ENCODE assay signal across 1 cellular context in the genomic region with DNA sequence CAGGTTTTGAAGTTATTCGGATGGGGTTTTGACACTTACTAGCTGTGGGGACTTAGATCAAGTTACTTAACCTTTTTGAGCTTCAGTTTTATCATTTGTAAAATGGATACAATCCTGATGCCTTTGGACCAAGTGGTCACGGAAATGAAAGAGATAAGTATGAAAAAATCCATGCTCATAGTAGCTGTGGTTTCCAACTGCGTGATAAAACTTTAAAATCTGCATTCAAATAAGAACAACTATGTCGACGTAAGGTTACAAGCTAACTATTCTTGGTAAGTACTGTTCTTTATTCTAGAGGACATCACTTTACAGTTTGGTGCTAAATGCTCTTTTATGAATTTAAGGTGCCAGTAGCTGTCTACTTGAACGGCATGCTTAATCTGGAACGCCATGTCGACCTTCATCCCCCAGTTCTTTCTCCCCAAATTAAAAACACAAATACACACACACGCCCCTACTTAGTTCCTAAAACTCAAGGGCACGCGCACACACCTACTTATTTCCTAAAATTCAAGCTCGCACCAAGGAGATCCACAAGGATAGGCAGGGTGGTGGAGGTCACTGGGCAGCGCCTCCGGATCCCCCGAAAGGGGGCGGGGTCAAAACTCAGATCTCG.
A peak's percentile ranks its signal among the peaks of the same experiment; 100 is the strongest.
TF ChIP-seq lines count a peak whose summit lies in the region.

No MANE protein-coding gene starts in this region.

TF ChIP-seq in GM12878, 131 proteins besides CTCF, POLR2A, EP300 and RAD21:
- no peak for TF ChIP-seq RAD51 (IDR thresholded peaks at IDR 0.05)
- TF ChIP-seq TCF7 (IDR thresholded peaks at IDR 0.05; ENCODE audit: borderline replicate concordance) = no peak
- no peak for TF ChIP-seq PBX3 (IDR thresholded peaks at IDR 0.05; ENCODE audit: insufficient replicate concordance, low read depth, low read length)
- TF ChIP-seq POLR2AphosphoS5 (IDR thresholded peaks at IDR 0.05; ENCODE audit: low read length) = no peak
- no peak for TF ChIP-seq RELA (IDR thresholded peaks at IDR 0.05; ENCODE audit: borderline replicate concordance, partially characterized antibody)
- TF ChIP-seq SIX5 (IDR thresholded peaks at IDR 0.05; ENCODE audit: low read depth, low read length, severe bottlenecking) = no peak
- TF ChIP-seq, protein P1, sequence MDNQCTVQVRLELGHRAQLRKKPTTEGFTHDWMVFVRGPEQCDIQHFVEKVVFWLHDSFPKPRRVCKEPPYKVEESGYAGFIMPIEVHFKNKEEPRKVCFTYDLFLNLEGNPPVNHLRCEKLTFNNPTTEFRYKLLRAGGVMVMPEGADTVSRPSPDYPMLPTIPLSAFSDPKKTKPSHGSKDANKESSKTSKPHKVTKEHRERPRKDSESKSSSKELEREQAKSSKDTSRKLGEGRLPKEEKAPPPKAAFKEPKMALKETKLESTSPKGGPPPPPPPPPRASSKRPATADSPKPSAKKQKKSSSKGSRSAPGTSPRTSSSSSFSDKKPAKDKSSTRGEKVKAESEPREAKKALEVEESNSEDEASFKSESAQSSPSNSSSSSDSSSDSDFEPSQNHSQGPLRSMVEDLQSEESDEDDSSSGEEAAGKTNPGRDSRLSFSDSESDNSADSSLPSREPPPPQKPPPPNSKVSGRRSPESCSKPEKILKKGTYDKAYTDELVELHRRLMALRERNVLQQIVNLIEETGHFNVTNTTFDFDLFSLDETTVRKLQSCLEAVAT (IDR thresholded peaks at IDR 0.05) = peak; percentile 75
- TF ChIP-seq, protein P2, sequence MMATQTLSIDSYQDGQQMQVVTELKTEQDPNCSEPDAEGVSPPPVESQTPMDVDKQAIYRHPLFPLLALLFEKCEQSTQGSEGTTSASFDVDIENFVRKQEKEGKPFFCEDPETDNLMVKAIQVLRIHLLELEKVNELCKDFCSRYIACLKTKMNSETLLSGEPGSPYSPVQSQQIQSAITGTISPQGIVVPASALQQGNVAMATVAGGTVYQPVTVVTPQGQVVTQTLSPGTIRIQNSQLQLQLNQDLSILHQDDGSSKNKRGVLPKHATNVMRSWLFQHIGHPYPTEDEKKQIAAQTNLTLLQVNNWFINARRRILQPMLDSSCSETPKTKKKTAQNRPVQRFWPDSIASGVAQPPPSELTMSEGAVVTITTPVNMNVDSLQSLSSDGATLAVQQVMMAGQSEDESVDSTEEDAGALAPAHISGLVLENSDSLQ (IDR thresholded peaks at IDR 0.05) = no peak
- TF ChIP-seq, protein P3, sequence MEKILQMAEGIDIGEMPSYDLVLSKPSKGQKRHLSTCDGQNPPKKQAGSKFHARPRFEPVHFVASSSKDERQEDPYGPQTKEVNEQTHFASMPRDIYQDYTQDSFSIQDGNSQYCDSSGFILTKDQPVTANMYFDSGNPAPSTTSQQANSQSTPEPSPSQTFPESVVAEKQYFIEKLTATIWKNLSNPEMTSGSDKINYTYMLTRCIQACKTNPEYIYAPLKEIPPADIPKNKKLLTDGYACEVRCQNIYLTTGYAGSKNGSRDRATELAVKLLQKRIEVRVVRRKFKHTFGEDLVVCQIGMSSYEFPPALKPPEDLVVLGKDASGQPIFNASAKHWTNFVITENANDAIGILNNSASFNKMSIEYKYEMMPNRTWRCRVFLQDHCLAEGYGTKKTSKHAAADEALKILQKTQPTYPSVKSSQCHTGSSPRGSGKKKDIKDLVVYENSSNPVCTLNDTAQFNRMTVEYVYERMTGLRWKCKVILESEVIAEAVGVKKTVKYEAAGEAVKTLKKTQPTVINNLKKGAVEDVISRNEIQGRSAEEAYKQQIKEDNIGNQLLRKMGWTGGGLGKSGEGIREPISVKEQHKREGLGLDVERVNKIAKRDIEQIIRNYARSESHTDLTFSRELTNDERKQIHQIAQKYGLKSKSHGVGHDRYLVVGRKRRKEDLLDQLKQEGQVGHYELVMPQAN (conservative IDR thresholded peaks at IDR 0.05) = 0 out of 2 replicates have a peak, but pooled peaks have one; percentile 29
- TF ChIP-seq EZH2 (IDR thresholded peaks at IDR 0.05; ENCODE audit: borderline replicate concordance, control insufficient read depth, low read depth, low read length) = no peak
- TF ChIP-seq SP1 (IDR thresholded peaks at IDR 0.05; ENCODE audit: low read depth, low read length) = no peak
- peak; percentile 61; the same call in 1 of the 2 replicates for TF ChIP-seq MTA3 (IDR thresholded peaks at IDR 0.05; ENCODE audit: borderline replicate concordance, low read length)
- TF ChIP-seq, protein P4, sequence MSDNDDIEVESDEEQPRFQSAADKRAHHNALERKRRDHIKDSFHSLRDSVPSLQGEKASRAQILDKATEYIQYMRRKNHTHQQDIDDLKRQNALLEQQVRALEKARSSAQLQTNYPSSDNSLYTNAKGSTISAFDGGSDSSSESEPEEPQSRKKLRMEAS (IDR thresholded peaks at IDR 0.05; ENCODE audit: low read depth, low read length) = no peak
- no peak for TF ChIP-seq E2F4 (IDR thresholded peaks at IDR 0.05; ENCODE audit: low read depth, low read length)
